Comparison of ENCODE assay signal across 1 cellular context in the genomic region with DNA sequence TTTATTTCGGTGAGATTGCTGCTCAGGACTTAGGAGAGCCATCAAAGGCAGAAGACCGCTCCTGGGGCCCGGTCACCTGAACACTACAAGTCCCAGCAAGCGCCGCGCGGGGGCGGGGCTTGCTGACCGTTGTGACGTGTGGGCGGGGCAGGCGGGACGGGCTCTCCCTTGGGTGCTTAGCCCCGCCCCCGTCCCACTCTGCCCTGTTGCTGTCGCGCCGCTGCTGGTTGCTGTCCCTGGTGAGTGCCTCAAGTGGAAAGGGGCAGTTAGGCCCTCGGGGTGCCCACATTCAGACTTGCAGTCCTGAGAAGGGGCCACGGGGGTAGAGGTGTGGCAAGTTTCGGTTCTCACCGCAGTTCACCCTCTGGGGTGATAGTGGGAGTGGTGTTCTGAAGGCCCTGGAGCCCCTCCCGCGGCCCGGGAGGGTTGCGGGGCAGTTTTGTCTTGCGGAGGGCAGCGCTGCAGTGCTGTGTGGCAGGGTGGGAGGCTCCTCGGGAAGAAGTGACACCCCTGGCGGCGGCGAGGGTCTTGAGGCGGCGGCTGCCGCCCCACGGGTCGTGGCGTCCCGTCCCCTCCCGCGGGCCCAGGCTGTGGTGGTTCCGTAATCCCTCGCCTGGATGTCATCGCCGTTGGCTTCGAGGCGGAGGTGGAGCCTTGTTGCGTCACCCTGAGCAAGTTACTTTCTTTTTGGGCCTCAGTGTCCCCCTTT.
A peak's percentile ranks its signal among the peaks of the same experiment; 100 is the strongest.
TF ChIP-seq lines count a peak whose summit lies in the region.

A gene with protein sequence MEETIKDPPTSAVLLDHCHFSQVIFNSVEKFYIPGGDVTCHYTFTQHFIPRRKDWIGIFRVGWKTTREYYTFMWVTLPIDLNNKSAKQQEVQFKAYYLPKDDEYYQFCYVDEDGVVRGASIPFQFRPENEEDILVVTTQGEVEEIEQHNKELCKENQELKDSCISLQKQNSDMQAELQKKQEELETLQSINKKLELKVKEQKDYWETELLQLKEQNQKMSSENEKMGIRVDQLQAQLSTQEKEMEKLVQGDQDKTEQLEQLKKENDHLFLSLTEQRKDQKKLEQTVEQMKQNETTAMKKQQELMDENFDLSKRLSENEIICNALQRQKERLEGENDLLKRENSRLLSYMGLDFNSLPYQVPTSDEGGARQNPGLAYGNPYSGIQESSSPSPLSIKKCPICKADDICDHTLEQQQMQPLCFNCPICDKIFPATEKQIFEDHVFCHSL (plus strand): TSS at position 196 of the 709 bp plus-strand sequence. CDS start 10,673 bp downstream, outside the sequence.

TF ChIP-seq in HepG2, 621 proteins besides CTCF, POLR2A, EP300 and RAD21 (continued from another document and continues in another):
- TF ChIP-seq, protein P1, sequence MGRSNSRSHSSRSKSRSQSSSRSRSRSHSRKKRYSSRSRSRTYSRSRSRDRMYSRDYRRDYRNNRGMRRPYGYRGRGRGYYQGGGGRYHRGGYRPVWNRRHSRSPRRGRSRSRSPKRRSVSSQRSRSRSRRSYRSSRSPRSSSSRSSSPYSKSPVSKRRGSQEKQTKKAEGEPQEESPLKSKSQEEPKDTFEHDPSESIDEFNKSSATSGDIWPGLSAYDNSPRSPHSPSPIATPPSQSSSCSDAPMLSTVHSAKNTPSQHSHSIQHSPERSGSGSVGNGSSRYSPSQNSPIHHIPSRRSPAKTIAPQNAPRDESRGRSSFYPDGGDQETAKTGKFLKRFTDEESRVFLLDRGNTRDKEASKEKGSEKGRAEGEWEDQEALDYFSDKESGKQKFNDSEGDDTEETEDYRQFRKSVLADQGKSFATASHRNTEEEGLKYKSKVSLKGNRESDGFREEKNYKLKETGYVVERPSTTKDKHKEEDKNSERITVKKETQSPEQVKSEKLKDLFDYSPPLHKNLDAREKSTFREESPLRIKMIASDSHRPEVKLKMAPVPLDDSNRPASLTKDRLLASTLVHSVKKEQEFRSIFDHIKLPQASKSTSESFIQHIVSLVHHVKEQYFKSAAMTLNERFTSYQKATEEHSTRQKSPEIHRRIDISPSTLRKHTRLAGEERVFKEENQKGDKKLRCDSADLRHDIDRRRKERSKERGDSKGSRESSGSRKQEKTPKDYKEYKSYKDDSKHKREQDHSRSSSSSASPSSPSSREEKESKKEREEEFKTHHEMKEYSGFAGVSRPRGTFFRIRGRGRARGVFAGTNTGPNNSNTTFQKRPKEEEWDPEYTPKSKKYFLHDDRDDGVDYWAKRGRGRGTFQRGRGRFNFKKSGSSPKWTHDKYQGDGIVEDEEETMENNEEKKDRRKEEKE (IDR thresholded peaks at IDR 0.05) = no peak
- TF ChIP-seq NFRKB (IDR thresholded peaks at IDR 0.05) (no peak), ZNF382 (CRISPR knock-in tag; IDR thresholded peaks at IDR 0.05; ENCODE audit: borderline replicate concordance) (no peak), ZNF703 (CRISPR knock-in tag; IDR thresholded peaks at IDR 0.05; ENCODE audit: borderline replicate concordance) (no peak), KAT2B (IDR thresholded peaks at IDR 0.05; ENCODE audit: borderline replicate concordance, low read depth, low read length) (no peak), MTF2 (CRISPR knock-in tag; IDR thresholded peaks at IDR 0.05; ENCODE audit: borderline replicate concordance) (no peak), ATAD3A (CRISPR knock-in tag; IDR thresholded peaks at IDR 0.05) (no peak), MLLT10 (CRISPR knock-in tag; IDR thresholded peaks at IDR 0.05) (no peak), ZBTB21 (CRISPR knock-in tag; IDR thresholded peaks at IDR 0.05) (peak; percentile 24; the same call in 1 of the 2 replicates), ZNF614 (CRISPR knock-in tag; IDR thresholded peaks at IDR 0.05; ENCODE audit: borderline replicate concordance) (no peak)
- TF ChIP-seq, protein P2, sequence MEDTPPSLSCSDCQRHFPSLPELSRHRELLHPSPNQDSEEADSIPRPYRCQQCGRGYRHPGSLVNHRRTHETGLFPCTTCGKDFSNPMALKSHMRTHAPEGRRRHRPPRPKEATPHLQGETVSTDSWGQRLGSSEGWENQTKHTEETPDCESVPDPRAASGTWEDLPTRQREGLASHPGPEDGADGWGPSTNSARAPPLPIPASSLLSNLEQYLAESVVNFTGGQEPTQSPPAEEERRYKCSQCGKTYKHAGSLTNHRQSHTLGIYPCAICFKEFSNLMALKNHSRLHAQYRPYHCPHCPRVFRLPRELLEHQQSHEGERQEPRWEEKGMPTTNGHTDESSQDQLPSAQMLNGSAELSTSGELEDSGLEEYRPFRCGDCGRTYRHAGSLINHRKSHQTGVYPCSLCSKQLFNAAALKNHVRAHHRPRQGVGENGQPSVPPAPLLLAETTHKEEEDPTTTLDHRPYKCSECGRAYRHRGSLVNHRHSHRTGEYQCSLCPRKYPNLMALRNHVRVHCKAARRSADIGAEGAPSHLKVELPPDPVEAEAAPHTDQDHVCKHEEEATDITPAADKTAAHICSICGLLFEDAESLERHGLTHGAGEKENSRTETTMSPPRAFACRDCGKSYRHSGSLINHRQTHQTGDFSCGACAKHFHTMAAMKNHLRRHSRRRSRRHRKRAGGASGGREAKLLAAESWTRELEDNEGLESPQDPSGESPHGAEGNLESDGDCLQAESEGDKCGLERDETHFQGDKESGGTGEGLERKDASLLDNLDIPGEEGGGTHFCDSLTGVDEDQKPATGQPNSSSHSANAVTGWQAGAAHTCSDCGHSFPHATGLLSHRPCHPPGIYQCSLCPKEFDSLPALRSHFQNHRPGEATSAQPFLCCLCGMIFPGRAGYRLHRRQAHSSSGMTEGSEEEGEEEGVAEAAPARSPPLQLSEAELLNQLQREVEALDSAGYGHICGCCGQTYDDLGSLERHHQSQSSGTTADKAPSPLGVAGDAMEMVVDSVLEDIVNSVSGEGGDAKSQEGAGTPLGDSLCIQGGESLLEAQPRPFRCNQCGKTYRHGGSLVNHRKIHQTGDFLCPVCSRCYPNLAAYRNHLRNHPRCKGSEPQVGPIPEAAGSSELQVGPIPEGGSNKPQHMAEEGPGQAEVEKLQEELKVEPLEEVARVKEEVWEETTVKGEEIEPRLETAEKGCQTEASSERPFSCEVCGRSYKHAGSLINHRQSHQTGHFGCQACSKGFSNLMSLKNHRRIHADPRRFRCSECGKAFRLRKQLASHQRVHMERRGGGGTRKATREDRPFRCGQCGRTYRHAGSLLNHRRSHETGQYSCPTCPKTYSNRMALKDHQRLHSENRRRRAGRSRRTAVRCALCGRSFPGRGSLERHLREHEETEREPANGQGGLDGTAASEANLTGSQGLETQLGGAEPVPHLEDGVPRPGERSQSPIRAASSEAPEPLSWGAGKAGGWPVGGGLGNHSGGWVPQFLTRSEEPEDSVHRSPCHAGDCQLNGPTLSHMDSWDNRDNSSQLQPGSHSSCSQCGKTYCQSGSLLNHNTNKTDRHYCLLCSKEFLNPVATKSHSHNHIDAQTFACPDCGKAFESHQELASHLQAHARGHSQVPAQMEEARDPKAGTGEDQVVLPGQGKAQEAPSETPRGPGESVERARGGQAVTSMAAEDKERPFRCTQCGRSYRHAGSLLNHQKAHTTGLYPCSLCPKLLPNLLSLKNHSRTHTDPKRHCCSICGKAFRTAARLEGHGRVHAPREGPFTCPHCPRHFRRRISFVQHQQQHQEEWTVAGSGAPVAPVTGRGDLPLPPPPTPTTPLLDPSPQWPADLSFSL (CRISPR knock-in tag; IDR thresholded peaks at IDR 0.05) = no peak
- TF ChIP-seq, protein P3, sequence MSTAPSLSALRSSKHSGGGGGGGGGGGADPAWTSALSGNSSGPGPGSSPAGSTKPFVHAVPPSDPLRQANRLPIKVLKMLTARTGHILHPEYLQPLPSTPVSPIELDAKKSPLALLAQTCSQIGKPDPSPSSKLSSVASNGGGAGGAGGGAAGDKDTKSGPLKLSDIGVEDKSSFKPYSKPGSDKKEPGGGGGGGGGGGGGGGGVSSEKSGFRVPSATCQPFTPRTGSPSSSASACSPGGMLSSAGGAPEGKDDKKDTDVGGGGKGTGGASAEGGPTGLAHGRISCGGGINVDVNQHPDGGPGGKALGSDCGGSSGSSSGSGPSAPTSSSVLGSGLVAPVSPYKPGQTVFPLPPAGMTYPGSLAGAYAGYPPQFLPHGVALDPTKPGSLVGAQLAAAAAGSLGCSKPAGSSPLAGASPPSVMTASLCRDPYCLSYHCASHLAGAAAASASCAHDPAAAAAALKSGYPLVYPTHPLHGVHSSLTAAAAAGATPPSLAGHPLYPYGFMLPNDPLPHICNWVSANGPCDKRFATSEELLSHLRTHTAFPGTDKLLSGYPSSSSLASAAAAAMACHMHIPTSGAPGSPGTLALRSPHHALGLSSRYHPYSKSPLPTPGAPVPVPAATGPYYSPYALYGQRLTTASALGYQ (CRISPR knock-in tag; IDR thresholded peaks at IDR 0.05) = no peak
- TF ChIP-seq, protein P4, sequence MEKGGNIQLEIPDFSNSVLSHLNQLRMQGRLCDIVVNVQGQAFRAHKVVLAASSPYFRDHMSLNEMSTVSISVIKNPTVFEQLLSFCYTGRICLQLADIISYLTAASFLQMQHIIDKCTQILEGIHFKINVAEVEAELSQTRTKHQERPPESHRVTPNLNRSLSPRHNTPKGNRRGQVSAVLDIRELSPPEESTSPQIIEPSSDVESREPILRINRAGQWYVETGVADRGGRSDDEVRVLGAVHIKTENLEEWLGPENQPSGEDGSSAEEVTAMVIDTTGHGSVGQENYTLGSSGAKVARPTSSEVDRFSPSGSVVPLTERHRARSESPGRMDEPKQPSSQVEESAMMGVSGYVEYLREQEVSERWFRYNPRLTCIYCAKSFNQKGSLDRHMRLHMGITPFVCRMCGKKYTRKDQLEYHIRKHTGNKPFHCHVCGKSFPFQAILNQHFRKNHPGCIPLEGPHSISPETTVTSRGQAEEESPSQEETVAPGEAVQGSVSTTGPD (CRISPR knock-in tag; IDR thresholded peaks at IDR 0.05) = no peak
- TF ChIP-seq, protein P5, sequence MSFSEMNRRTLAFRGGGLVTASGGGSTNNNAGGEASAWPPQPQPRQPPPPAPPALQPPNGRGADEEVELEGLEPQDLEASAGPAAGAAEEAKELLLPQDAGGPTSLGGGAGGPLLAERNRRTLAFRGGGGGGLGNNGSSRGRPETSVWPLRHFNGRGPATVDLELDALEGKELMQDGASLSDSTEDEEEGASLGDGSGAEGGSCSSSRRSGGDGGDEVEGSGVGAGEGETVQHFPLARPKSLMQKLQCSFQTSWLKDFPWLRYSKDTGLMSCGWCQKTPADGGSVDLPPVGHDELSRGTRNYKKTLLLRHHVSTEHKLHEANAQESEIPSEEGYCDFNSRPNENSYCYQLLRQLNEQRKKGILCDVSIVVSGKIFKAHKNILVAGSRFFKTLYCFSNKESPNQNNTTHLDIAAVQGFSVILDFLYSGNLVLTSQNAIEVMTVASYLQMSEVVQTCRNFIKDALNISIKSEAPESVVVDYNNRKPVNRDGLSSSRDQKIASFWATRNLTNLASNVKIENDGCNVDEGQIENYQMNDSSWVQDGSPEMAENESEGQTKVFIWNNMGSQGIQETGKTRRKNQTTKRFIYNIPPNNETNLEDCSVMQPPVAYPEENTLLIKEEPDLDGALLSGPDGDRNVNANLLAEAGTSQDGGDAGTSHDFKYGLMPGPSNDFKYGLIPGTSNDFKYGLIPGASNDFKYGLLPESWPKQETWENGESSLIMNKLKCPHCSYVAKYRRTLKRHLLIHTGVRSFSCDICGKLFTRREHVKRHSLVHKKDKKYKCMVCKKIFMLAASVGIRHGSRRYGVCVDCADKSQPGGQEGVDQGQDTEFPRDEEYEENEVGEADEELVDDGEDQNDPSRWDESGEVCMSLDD (CRISPR knock-in tag; IDR thresholded peaks at IDR 0.05; ENCODE audit: borderline replicate concordance) = no peak
- TF ChIP-seq, protein P6, sequence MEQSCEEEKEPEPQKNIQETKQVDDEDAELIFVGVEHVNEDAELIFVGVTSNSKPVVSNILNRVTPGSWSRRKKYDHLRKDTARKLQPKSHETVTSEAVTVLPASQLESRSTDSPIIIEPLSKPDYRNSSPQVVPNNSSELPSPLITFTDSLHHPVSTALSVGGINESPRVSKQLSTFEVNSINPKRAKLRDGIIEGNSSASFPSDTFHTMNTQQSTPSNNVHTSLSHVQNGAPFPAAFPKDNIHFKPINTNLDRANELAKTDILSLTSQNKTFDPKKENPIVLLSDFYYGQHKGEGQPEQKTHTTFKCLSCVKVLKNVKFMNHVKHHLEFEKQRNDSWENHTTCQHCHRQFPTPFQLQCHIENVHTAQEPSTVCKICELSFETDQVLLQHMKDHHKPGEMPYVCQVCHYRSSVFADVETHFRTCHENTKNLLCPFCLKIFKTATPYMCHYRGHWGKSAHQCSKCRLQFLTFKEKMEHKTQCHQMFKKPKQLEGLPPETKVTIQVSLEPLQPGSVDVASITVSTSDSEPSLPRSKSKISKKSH (CRISPR knock-in tag; IDR thresholded peaks at IDR 0.05; ENCODE audit: borderline replicate concordance) = peak; percentile 73; the same call in 1 of the 2 replicates
- TF ChIP-seq, protein P7, sequence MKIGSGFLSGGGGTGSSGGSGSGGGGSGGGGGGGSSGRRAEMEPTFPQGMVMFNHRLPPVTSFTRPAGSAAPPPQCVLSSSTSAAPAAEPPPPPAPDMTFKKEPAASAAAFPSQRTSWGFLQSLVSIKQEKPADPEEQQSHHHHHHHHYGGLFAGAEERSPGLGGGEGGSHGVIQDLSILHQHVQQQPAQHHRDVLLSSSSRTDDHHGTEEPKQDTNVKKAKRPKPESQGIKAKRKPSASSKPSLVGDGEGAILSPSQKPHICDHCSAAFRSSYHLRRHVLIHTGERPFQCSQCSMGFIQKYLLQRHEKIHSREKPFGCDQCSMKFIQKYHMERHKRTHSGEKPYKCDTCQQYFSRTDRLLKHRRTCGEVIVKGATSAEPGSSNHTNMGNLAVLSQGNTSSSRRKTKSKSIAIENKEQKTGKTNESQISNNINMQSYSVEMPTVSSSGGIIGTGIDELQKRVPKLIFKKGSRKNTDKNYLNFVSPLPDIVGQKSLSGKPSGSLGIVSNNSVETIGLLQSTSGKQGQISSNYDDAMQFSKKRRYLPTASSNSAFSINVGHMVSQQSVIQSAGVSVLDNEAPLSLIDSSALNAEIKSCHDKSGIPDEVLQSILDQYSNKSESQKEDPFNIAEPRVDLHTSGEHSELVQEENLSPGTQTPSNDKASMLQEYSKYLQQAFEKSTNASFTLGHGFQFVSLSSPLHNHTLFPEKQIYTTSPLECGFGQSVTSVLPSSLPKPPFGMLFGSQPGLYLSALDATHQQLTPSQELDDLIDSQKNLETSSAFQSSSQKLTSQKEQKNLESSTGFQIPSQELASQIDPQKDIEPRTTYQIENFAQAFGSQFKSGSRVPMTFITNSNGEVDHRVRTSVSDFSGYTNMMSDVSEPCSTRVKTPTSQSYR (CRISPR knock-in tag; IDR thresholded peaks at IDR 0.05; ENCODE audit: borderline replicate concordance) = peak; percentile 19; the same call in 1 of the 2 replicates
- TF ChIP-seq, protein P8, sequence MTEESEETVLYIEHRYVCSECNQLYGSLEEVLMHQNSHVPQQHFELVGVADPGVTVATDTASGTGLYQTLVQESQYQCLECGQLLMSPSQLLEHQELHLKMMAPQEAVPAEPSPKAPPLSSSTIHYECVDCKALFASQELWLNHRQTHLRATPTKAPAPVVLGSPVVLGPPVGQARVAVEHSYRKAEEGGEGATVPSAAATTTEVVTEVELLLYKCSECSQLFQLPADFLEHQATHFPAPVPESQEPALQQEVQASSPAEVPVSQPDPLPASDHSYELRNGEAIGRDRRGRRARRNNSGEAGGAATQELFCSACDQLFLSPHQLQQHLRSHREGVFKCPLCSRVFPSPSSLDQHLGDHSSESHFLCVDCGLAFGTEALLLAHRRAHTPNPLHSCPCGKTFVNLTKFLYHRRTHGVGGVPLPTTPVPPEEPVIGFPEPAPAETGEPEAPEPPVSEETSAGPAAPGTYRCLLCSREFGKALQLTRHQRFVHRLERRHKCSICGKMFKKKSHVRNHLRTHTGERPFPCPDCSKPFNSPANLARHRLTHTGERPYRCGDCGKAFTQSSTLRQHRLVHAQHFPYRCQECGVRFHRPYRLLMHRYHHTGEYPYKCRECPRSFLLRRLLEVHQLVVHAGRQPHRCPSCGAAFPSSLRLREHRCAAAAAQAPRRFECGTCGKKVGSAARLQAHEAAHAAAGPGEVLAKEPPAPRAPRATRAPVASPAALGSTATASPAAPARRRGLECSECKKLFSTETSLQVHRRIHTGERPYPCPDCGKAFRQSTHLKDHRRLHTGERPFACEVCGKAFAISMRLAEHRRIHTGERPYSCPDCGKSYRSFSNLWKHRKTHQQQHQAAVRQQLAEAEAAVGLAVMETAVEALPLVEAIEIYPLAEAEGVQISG (CRISPR knock-in tag; IDR thresholded peaks at IDR 0.05) = peak; percentile 78; the same call in 1 of the 2 replicates
